ENCODE assay signal across 23 cellular contexts in the genomic region with DNA sequence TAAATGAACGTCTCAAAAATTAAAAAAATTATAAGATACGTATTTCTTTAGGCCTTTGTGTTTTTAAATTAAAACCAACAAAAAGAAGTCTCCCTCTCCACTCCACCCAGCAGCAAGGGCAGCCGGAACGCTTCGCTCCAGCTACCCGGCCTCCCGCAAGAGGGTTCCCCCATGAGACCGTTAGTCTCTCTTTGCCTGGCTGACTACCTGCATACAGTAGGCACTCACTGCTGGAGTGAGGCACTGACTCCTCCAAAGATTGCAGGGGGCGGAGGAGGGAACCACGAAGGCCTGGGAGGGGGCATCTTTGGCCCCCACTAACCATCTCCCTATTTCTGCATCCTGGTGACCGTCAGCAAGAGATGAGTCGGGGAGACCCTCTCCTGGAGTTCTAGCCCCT. TPM values are rescaled to one million over a fixed set of nuclear protein-coding genes. Genes with fewer than 3 reads are reported as not detected.
A peak's percentile ranks its signal among the peaks of the same experiment; 100 is the strongest.
DNase-seq lines count a peak whose midpoint lies in the region; ATAC-seq and TF ChIP-seq lines count a peak whose summit lies in the region.
"Had no signal": no experiment of that assay in that cellular context is flagged by ENCODE, and none has a peak within 500 bp of the region (broad histone marks: within the 10 kb centered on the region; RNA-seq: fewer than 3 reads in every experiment).

No MANE protein-coding gene starts in this region.

- H3K4me1 Mint-ChIP-seq in CD14-positive monocyte (peaks cover 7% of the 10 kb centered on the region), neural progenitor cell (peaks cover 39% of the 10 kb centered on the region)
- H3K4me1 Mint-ChIP-seq: activated CD4-positive, alpha-beta T cell treated with anti-CD3 and anti-CD28 coated beads for 36 hours; activated naive CD8-positive, alpha-beta T cell treated with anti-CD3 and anti-CD28 coated beads, Interleukin-2, amount 50 U/mL, for 24 hours had no signal

- DNase-seq in AG04450 (ENCODE audit: low read depth, low spot score) (no peak), CD14-positive monocyte (ENCODE audit: low spot score) (peak; percentile 31), SK-N-MC (ENCODE audit: low read depth, low spot score) (no peak), neural progenitor cell (ENCODE audit: low spot score) (no peak)
- DNase-seq: activated CD4-positive, alpha-beta T cell treated with anti-CD3 and anti-CD28 coated beads for 36 hours; activated naive CD8-positive, alpha-beta T cell treated with anti-CD3 and anti-CD28 coated beads, Interleukin-2, amount 50 U/mL, for 24 hours; CD4-positive, alpha-beta memory T cell; central memory CD4-positive, alpha-beta T cell; DMS153; KG1; left ventricle myocardium inferior; NCI-H1436; NCI-H2081 treated with DMSO at 0.1 percent for 48 hours; OCI-M1; stimulated activated CD4-positive, alpha-beta T cell treated with anti-CD3 and anti-CD28 coated beads, Interleukin-12 subunit alpha, Interleukin-12 subunit beta, amount 100 ng/mL, for 4 hours had no signal

- TF ChIP-seq CTCF in AG04450 (IDR thresholded peaks at IDR 0.05; ENCODE audit: low read depth, low read length) (no peak), CD14-positive monocyte (IDR thresholded peaks at IDR 0.05) (no peak), neural progenitor cell (IDR thresholded peaks at IDR 0.05) (no peak)

- H3K4me2 ChIP-seq in neural progenitor cell: peak overlapping the region; percentile 11

- peaks cover 84% of the 10 kb centered on the region for H4K20me1 ChIP-seq in neural progenitor cell (ENCODE audit: low read depth)

- intact Hi-C loops in CD14-positive monocyte (cut with micrococcal nuclease): no loop called here

- peak overlapping the region; percentile 11 for H3K27ac ChIP-seq in AG04450 (ENCODE audit: low read depth, low read length)
- H3K27ac ChIP-seq in SK-N-MC: peak overlapping the region; percentile 76; the same call in 1 of the 2 replicates
- no peak overlapping the region for H3K27ac ChIP-seq in neural progenitor cell
- H3K27ac ChIP-seq: left ventricle myocardium inferior, parathyroid adenoma, upper lobe of left lung had no signal

- H3K4me3 Mint-ChIP-seq in CD14-positive monocyte: no peak overlapping the region
- H3K4me3 Mint-ChIP-seq in neural progenitor cell: no peak overlapping the region
- H3K4me3 Mint-ChIP-seq: activated CD4-positive, alpha-beta T cell treated with anti-CD3 and anti-CD28 coated beads for 36 hours; activated naive CD8-positive, alpha-beta T cell treated with anti-CD3 and anti-CD28 coated beads, Interleukin-2, amount 50 U/mL, for 24 hours; CD4-positive, alpha-beta memory T cell; mesothelial cell of epicardium; naive thymus-derived CD8-positive, alpha-beta T cell had no signal

- peaks cover 30% of the 10 kb centered on the region for H3F3A ChIP-seq in neural progenitor cell (ENCODE audit: low read depth)

- H3K27ac Mint-ChIP-seq in CD14-positive monocyte: no peak overlapping the region
- no peak overlapping the region for H3K27ac Mint-ChIP-seq in neural progenitor cell
- H3K27ac Mint-ChIP-seq: activated CD4-positive, alpha-beta T cell treated with anti-CD3 and anti-CD28 coated beads for 36 hours; mesothelial cell of epicardium had no signal

- H3K9me3 Mint-ChIP-seq in CD14-positive monocyte: no peaks in the 10 kb centered on the region
- H3K9me3 Mint-ChIP-seq in neural progenitor cell: no peaks in the 10 kb centered on the region
- H3K9me3 Mint-ChIP-seq: activated naive CD8-positive, alpha-beta T cell treated with anti-CD3 and anti-CD28 coated beads, Interleukin-2, amount 50 U/mL, for 24 hours; CD4-positive, alpha-beta memory T cell; mesothelial cell of epicardium; naive thymus-derived CD8-positive, alpha-beta T cell had no signal

- H3K79me2 ChIP-seq in neural progenitor cell (ENCODE audit: low read depth): no peaks in the 10 kb centered on the region
- H3K79me2 ChIP-seq: parathyroid adenoma had no signal

- H3K27me3 ChIP-seq in AG04450 (ENCODE audit: control insufficient read depth, insufficient read depth, low read length) (peaks cover 5% of the 10 kb centered on the region), neural progenitor cell (no peaks in the 10 kb centered on the region)
- H3K27me3 ChIP-seq: upper lobe of left lung had no signal

- H3K9me3 ChIP-seq in AG04450 (ENCODE audit: control insufficient read depth, insufficient read depth, low read length) (no peaks in the 10 kb centered on the region; the same call in 1 of the 2 replicates), SK-N-MC (ENCODE audit: low read depth, low read length) (no peaks in the 10 kb centered on the region), neural progenitor cell (ENCODE audit: low read depth) (no peaks in the 10 kb centered on the region)
- H3K9me3 ChIP-seq: HAP-1, left ventricle myocardium inferior, upper lobe of left lung had no signal

- H3K9ac ChIP-seq in SK-N-MC (ENCODE audit: insufficient read length) (no peak overlapping the region), neural progenitor cell (no peak overlapping the region)
- H3K9ac ChIP-seq: parathyroid adenoma had no signal

- ATAC-seq in HG03097 (IDR thresholded peaks at IDR 0.05; ENCODE audit: low FRiP score, unreplicated experiment) (no peak), HG03442 (IDR thresholded peaks at IDR 0.05; ENCODE audit: unreplicated experiment) (no peak), GM18502 (IDR thresholded peaks at IDR 0.05; ENCODE audit: poor library complexity, unreplicated experiment) (no peak)
- ATAC-seq: activated CD4-positive, alpha-beta T cell treated with anti-CD3 and anti-CD28 coated beads for 36 hours; naive thymus-derived CD8-positive, alpha-beta T cell had no signal

- H3K4me1 ChIP-seq in neural progenitor cell: peaks cover 38% of the 10 kb centered on the region
- H3K4me1 ChIP-seq: HAP-1 had no signal

- no peak overlapping the region for H3K4me3 ChIP-seq in AG04450 (ENCODE audit: low read depth, low read length)
- H3K4me3 ChIP-seq in SK-N-MC: no peak overlapping the region
- H3K4me3 ChIP-seq in neural progenitor cell: no peak overlapping the region
- H3K4me3 ChIP-seq: HAP-1, left ventricle myocardium inferior, upper lobe of left lung had no signal

- no peak overlapping the region for H2AFZ ChIP-seq in neural progenitor cell (replicated peaks)
- H2AFZ ChIP-seq: parathyroid adenoma had no signal

- POLR2A ChIA-PET in AG04450 (lab: Yijun Ruan, JAX): no interaction called here

- H3K36me3 Mint-ChIP-seq in CD14-positive monocyte: peaks cover 10 to 19% of the 10 kb centered on the region in 2 donors
- peaks cover 2% of the 10 kb centered on the region for H3K36me3 Mint-ChIP-seq in neural progenitor cell

- H3K27me3 Mint-ChIP-seq in CD14-positive monocyte (ENCODE audit: low read depth in 3 of 3): peaks cover 0 to 8% (median 2%) of the 10 kb centered on the region in 3 donors
- H3K27me3 Mint-ChIP-seq in neural progenitor cell (ENCODE audit: insufficient read depth, low read depth): peaks cover 18% of the 10 kb centered on the region
- H3K27me3 Mint-ChIP-seq: activated CD4-positive, alpha-beta T cell treated with anti-CD3 and anti-CD28 coated beads for 36 hours; activated naive CD8-positive, alpha-beta T cell treated with anti-CD3 and anti-CD28 coated beads, Interleukin-2, amount 50 U/mL, for 24 hours; CD4-positive, alpha-beta memory T cell; naive thymus-derived CD8-positive, alpha-beta T cell had no signal

- peaks cover 23% of the 10 kb centered on the region for H3K36me3 ChIP-seq in SK-N-MC (ENCODE audit: insufficient read depth, low read length)
- H3K36me3 ChIP-seq in neural progenitor cell: no peaks in the 10 kb centered on the region

- CTCF ChIA-PET in AG04450 (lab: Charles Lee): interaction anchor here (0.7 to 2.8 kb wide), 3 partner anchors 9 to 93 kb away, joined by 3 to 18 read pairs (median 15); no protein-coding TSS in a partner anchor

RNA-seq across cellular contexts. Expression of a gene that starts 10.1 kb away (rescaled TPM):
- 14.7 and 19.8 TPM in 2 replicates for polyA plus RNA-seq in AG04450 (2011; rRNA removed)
- 57.6 and 66.9 TPM in 2 replicates for polyA minus RNA-seq in AG04450 (2011; rRNA and poly(A)+ RNA removed)
- polyA plus RNA-seq in CD14-positive monocyte: 1 to 10 TPM; 2.1 to 5.0 TPM
- 14.0 and 29.7 TPM in 2 replicates for total RNA-seq in neural progenitor cell (ENCODE audit: low replicate concordance)

RNA-seq across cellular contexts. Expression of a gene that starts 18.1 kb away (rescaled TPM):
- polyA plus RNA-seq in AG04450 (2011; rRNA removed) (1.7 and 2.3 TPM in 2 replicates), CD14-positive monocyte (not detected)
- polyA minus RNA-seq in AG04450 (2011; rRNA and poly(A)+ RNA removed): 3.0 and 3.2 TPM in 2 replicates
- total RNA-seq in neural progenitor cell (ENCODE audit: low replicate concordance): 0.99 and 2.5 TPM in 2 replicates
